In the genomic region with DNA sequence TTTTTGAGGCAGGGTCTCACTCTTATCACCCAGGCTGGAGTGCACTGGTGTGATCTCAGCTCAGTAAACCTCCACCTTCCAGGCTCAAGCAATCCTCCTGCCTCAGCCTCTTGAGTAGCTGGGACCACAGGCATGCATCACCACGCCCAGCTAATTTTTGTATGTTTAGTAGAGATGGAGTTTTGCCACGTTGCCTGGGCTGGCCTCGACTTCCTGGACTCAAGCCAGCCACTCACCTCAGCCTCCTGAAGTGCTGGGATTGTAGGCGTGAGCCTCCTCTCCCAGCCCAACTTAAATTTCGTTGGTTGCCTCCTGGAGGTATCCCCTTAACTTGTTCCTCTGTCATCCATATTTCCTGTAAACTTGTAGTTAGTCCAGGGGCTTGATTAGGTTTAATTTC, we compare ENCODE assay signal across 17 cellular contexts. TPM values are rescaled to one million over a fixed set of nuclear protein-coding genes. Genes with fewer than 3 reads are reported as not detected.
A peak's percentile ranks its signal among the peaks of the same experiment; 100 is the strongest.
DNase-seq lines count a peak whose midpoint lies in the region; ATAC-seq, FAIRE-seq and TF ChIP-seq lines count a peak whose summit lies in the region.
"Had no signal": no experiment of that assay in that cellular context is flagged by ENCODE, and none has a peak within 500 bp of the region (broad histone marks: within the 10 kb centered on the region; RNA-seq: fewer than 3 reads in every experiment).

No MANE protein-coding gene starts in this region.

- H4K20me1 ChIP-seq in keratinocyte (ENCODE audit: control insufficient read depth, extremely low read depth, insufficient read depth, low read length): no peaks in the 10 kb centered on the region

- peaks cover 8 to 90% (median 27%) of the 10 kb centered on the region in 3 donors for H3K36me3 Mint-ChIP-seq in CD8-positive, alpha-beta memory T cell
- peaks cover 12% of the 10 kb centered on the region for H3K36me3 Mint-ChIP-seq in T-helper 17 cell (ENCODE audit: low read depth)

- H3K4me2 ChIP-seq in keratinocyte (ENCODE audit: control insufficient read depth, extremely low read depth, insufficient read depth, low read depth, low read length): no peak overlapping the region

- TF ChIP-seq CTCF in keratinocyte (optimal IDR thresholded peaks at IDR 0.05 in 1 of 3, IDR thresholded peaks at IDR 0.05 in 1 of 3, conservative IDR thresholded peaks at IDR 0.05 in 1 of 3; ENCODE audit: extremely low read depth in 1 of 3, insufficient read depth in 2 of 3, low read length in 3 of 3): no peak

- dilution Hi-C loops in keratinocyte (cut with MboI; ENCODE audit: extremely low pct_ligation_motif_present, low sequenced_read_pairs): no loop called here

- no peak overlapping the region for H2AFZ ChIP-seq in keratinocyte (ENCODE audit: control insufficient read depth, low read length)

- peaks cover 12% of the 10 kb centered on the region for H3K36me3 ChIP-seq in CD8-positive, alpha-beta memory T cell (ENCODE audit: insufficient read depth, low read length)
- peaks cover 11 to 29% of the 10 kb centered on the region in 2 experiments for H3K36me3 ChIP-seq in keratinocyte (ENCODE audit: control insufficient read depth in 2 of 2, extremely low read depth in 1 of 2, insufficient read depth in 2 of 2, low read length in 2 of 2)

- ATAC-seq in T-helper 17 cell: no peak
- no peak for ATAC-seq in HG02885 (IDR thresholded peaks at IDR 0.05; ENCODE audit: poor library complexity, unreplicated experiment)
- ATAC-seq in GM21825 (IDR thresholded peaks at IDR 0.05; ENCODE audit: unreplicated experiment): no peak

- CTCF ChIA-PET in CD8-positive, alpha-beta memory T cell (lab: Charles Lee): interaction anchor here (1.0 kb wide), 1 partner anchor 143 kb away, joined by 3 read pairs; no protein-coding TSS in a partner anchor

- H3K27ac Mint-ChIP-seq in CD8-positive, alpha-beta memory T cell: peak overlapping the region in 5 of 8 donors; percentile 8 to 62 (median 42)
- peak overlapping the region; percentile 73 for H3K27ac Mint-ChIP-seq in T-helper 17 cell

- peaks cover 9 to 14% (median 9%) of the 10 kb centered on the region in 3 donors for H3K4me1 Mint-ChIP-seq in CD8-positive, alpha-beta memory T cell
- peaks cover 7% of the 10 kb centered on the region for H3K4me1 Mint-ChIP-seq in T-helper 17 cell

- no peak overlapping the region for H3K4me3 ChIP-seq in CD8-positive, alpha-beta memory T cell (ENCODE audit: low read length)
- no peak overlapping the region for H3K4me3 ChIP-seq in keratinocyte (ENCODE audit: control insufficient read depth in 2 of 3, extremely low read depth in 1 of 3, insufficient read depth in 2 of 3, low read depth in 1 of 3, low read length in 3 of 3)
- H3K4me3 ChIP-seq: spleen, suprapubic skin had no signal

- H3K4me1 ChIP-seq in CD8-positive, alpha-beta memory T cell (ENCODE audit: insufficient read depth, low read length): no peaks in the 10 kb centered on the region
- peaks cover 3% of the 10 kb centered on the region for H3K4me1 ChIP-seq in keratinocyte (ENCODE audit: control insufficient read depth, extremely low read depth, insufficient read depth, low read length)
- H3K4me1 ChIP-seq: spleen, suprapubic skin had no signal

- POLR2A ChIA-PET in CD8-positive, alpha-beta memory T cell (lab: Charles Lee): interaction anchor here (0.6 kb wide), 1 partner anchor 170 kb away, joined by 4 read pairs; no protein-coding TSS in a partner anchor

- H3K27me3 ChIP-seq in CD8-positive, alpha-beta memory T cell (ENCODE audit: insufficient read depth, low read length, poor library complexity, severe bottlenecking): no peaks in the 10 kb centered on the region
- no peaks in the 10 kb centered on the region for H3K27me3 ChIP-seq in keratinocyte (ENCODE audit: control insufficient read depth, extremely low read depth, insufficient read depth, low read length)
- H3K27me3 ChIP-seq: spleen, suprapubic skin had no signal

- H3K9me3 Mint-ChIP-seq in CD8-positive, alpha-beta memory T cell: no peaks in the 10 kb centered on the region

- no peaks in the 10 kb centered on the region for H3K79me2 ChIP-seq in keratinocyte (ENCODE audit: control insufficient read depth, insufficient read depth, low read length)

- H3K4me3 Mint-ChIP-seq in CD8-positive, alpha-beta memory T cell: no peak overlapping the region
- no peak overlapping the region for H3K4me3 Mint-ChIP-seq in T-helper 17 cell

- no peak for DNase-seq in CD8-positive, alpha-beta memory T cell
- DNase-seq in ELR (ENCODE audit: low read depth) (peak; percentile 22), T-helper 17 cell (no peak), keratinocyte (ENCODE audit: low read depth, low spot score) (no peak), hepatic stellate cell (ENCODE audit: low spot score) (no peak)
- DNase-seq: activated naive CD4-positive, alpha-beta T cell treated with anti-CD3 and anti-CD28 coated beads, Interleukin-2, amount 50 U/mL, for 16 hours; C1 segment of cervical spinal cord; glutamatergic neuron; NCI-H1417; NCI-H510A treated with DMSO at 0.1 percent for 48 hours; spleen; WERI-Rb-1 had no signal

- H3K27me3 Mint-ChIP-seq in CD8-positive, alpha-beta memory T cell: no peaks in the 10 kb centered on the region
- H3K27me3 Mint-ChIP-seq in T-helper 17 cell: no peaks in the 10 kb centered on the region
- H3K27me3 Mint-ChIP-seq: progenitor cell of endocrine pancreas had no signal

- no peak overlapping the region for H3K9ac ChIP-seq in keratinocyte (ENCODE audit: control insufficient read depth, extremely low read depth, insufficient read depth, low read length)

- peak; percentile 34 for FAIRE-seq in keratinocyte (lab: Jason Lieb, UNC)
- FAIRE-seq: endothelial cell of umbilical vein had no signal

- no peaks in the 10 kb centered on the region for H3K9me1 ChIP-seq in keratinocyte (ENCODE audit: control insufficient read depth, extremely low read depth, insufficient read depth, low read length)

- no peak overlapping the region for H3K27ac ChIP-seq in CD8-positive, alpha-beta memory T cell (ENCODE audit: low read depth, low read length)
- H3K27ac ChIP-seq in keratinocyte (ENCODE audit: control insufficient read depth, insufficient read depth, low read length): no peak overlapping the region
- H3K27ac ChIP-seq: spleen, suprapubic skin, WERI-Rb-1 had no signal

- H3K9me3 ChIP-seq in CD8-positive, alpha-beta memory T cell (ENCODE audit: low read length): no peaks in the 10 kb centered on the region
- H3K9me3 ChIP-seq in T-helper 17 cell (ENCODE audit: control insufficient read depth, low read length, poor library complexity, severe bottlenecking): no peaks in the 10 kb centered on the region
- H3K9me3 ChIP-seq in keratinocyte (ENCODE audit: control insufficient read depth, low read depth, low read length): no peaks in the 10 kb centered on the region
- H3K9me3 ChIP-seq: spleen, suprapubic skin had no signal

RNA-seq across cellular contexts. Expression of a gene that starts 47.2 kb away (rescaled TPM):
- total RNA-seq in CD8-positive, alpha-beta memory T cell: 10 to 100 TPM; 26.1 to 28.3 TPM
- polyA plus RNA-seq in CD8-positive, alpha-beta memory T cell: 22.9 TPM
- 10 to 100 TPM in 1 of 2 donors, 1 to 10 TPM in 1; 8.8 to 17.6 TPM for total RNA-seq in T-helper 17 cell
- polyA plus RNA-seq in keratinocyte: 20.0 to 40.1 TPM (median 22.4 TPM) in 3 replicates
- 20.6 TPM for polyA plus RNA-seq in keratinocyte (2011; ENCODE audit: low read depth)
- 10.6 and 16.5 TPM in 2 replicates for polyA plus RNA-seq in keratinocyte (2011; cell fraction: cytosol; rRNA removed)
- polyA plus RNA-seq in keratinocyte (2011; cell fraction: nucleus; rRNA removed): 68.5 and 68.8 TPM in 2 replicates
- 15.0 and 31.1 TPM in 2 replicates for polyA plus RNA-seq in keratinocyte (2012; ENCODE audit: low replicate concordance)
- 2.8 to 7.8 TPM (median 5.0 TPM) in 3 replicates for polyA minus RNA-seq in keratinocyte
- polyA minus RNA-seq in keratinocyte (2011; cell fraction: cytosol; rRNA and poly(A)+ RNA removed): 8.8 TPM
- 8.5 and 11.3 TPM in 2 replicates for polyA minus RNA-seq in keratinocyte (2011; cell fraction: nucleus; rRNA and poly(A)+ RNA removed)

RNA-seq across cellular contexts. Expression of a gene that starts 47.3 kb away (rescaled TPM):
- 100 to 1,000 TPM; 342 to 344 TPM for total RNA-seq in CD8-positive, alpha-beta memory T cell
- polyA plus RNA-seq in CD8-positive, alpha-beta memory T cell: 235 TPM
- total RNA-seq in T-helper 17 cell: 10 to 100 TPM; 44.9 to 55.8 TPM
- polyA plus RNA-seq in keratinocyte: 245 to 280 TPM (median 248 TPM) in 3 replicates
- polyA plus RNA-seq in keratinocyte (2011; ENCODE audit: low read depth): 267 TPM
- 239 and 268 TPM in 2 replicates for polyA plus RNA-seq in keratinocyte (2011; cell fraction: cytosol; rRNA removed)
- polyA plus RNA-seq in keratinocyte (2011; cell fraction: nucleus; rRNA removed): 78.9 and 81.4 TPM in 2 replicates
- polyA plus RNA-seq in keratinocyte (2012; ENCODE audit: low replicate concordance): 133 and 194 TPM in 2 replicates
- 138 to 146 TPM (median 141 TPM) in 3 replicates for polyA minus RNA-seq in keratinocyte
- 170 TPM for polyA minus RNA-seq in keratinocyte (2011; cell fraction: cytosol; rRNA and poly(A)+ RNA removed)
- 29.3 and 33.7 TPM in 2 replicates for polyA minus RNA-seq in keratinocyte (2011; cell fraction: nucleus; rRNA and poly(A)+ RNA removed)

RNA-seq across cellular contexts. Expression of a gene that starts 55.4 kb away (rescaled TPM):
- total RNA-seq in CD8-positive, alpha-beta memory T cell: 10 to 100 TPM; 10.2 to 13.4 TPM
- 0.79 TPM for polyA plus RNA-seq in CD8-positive, alpha-beta memory T cell
- total RNA-seq in T-helper 17 cell: 10 to 100 TPM in 1 of 2 donors, 1 to 10 TPM in 1; 8.7 to 11.8 TPM
- polyA plus RNA-seq in keratinocyte: 0.69 to 1.2 TPM (median 0.97 TPM) in 3 replicates
- 1.1 TPM for polyA plus RNA-seq in keratinocyte (2011; ENCODE audit: low read depth)
- polyA plus RNA-seq in keratinocyte (2011; cell fraction: cytosol; rRNA removed): 0.10 and 0.26 TPM in 2 replicates
- 2.9 and 6.7 TPM in 2 replicates for polyA plus RNA-seq in keratinocyte (2011; cell fraction: nucleus; rRNA removed)
- 1.3 and 2.7 TPM in 2 replicates for polyA plus RNA-seq in keratinocyte (2012; ENCODE audit: low replicate concordance)
- 1.0 to 1.2 TPM (median 1.1 TPM) in 3 replicates for polyA minus RNA-seq in keratinocyte
- 2.1 TPM for polyA minus RNA-seq in keratinocyte (2011; cell fraction: cytosol; rRNA and poly(A)+ RNA removed)
- polyA minus RNA-seq in keratinocyte (2011; cell fraction: nucleus; rRNA and poly(A)+ RNA removed): 1.7 and 2.6 TPM in 2 replicates

Comparison
In these comparisons a context has a peak if more than half of its experiments do, and no peak if none do; other contexts are left out.
1. RNA of a gene that starts 47.3 kb away (total RNA-seq): 342 to 344 TPM in CD8-positive, alpha-beta memory T cell; 44.9 to 55.8 TPM in T-helper 17 cell; every median in the first group is over 4 times any median in the second.